In genomic region chr4:6298035-6298434, GRCh38 we compare ENCODE assay signal across 21 cellular contexts.
"Had no signal": no experiment of that assay in that cellular context is flagged by ENCODE, and none has a peak within 500 bp of the region (broad histone marks: within the 10 kb centered on the region; RNA-seq: fewer than 3 reads in every experiment).

No MANE protein-coding gene starts in this region.

- DNase-seq: activated B cell treated with CpG ODN at 0.5 μM for 24 hours; activated CD4-positive, alpha-beta T cell treated with anti-CD3 and anti-CD28 coated beads for 36 hours; activated CD4-positive, alpha-beta T cell treated with anti-CD3 and anti-CD28 coated beads, Interleukin-2, amount 50 U/mL, for 4 hours; activated CD8-positive, alpha-beta memory T cell treated with anti-CD3 and anti-CD28 coated beads for 24 hours; activated CD8-positive, alpha-beta memory T cell treated with anti-CD3 and anti-CD28 coated beads, Interleukin-2, amount 50 U/mL, for 4 hours; activated T-cell treated with anti-CD3 and anti-CD28 coated beads, Interleukin-2, amount 50 U/mL, for 24 hours; adrenal gland; brain microvascular endothelial cell; central memory CD4-positive, alpha-beta T cell; dermis blood vessel endothelial cell; effector memory CD4-positive, alpha-beta T cell; gastrocnemius medialis; left colon; naive thymus-derived CD4-positive, alpha-beta T cell; spleen; stimulated activated CD4-positive, alpha-beta T cell treated with anti-CD3 and anti-CD28 coated beads, Interleukin-4, amount 100 ng/mL, for 1 hour; stimulated activated naive CD4-positive, alpha-beta T cell; thyroid gland had no signal

- H3K9me3 ChIP-seq: adrenal gland, ascending aorta, gastrocnemius medialis, spleen, thyroid gland had no signal

- H3K4me3 ChIP-seq: adrenal gland, ascending aorta, gastrocnemius medialis, spleen, thyroid gland had no signal

- H3K4me1 ChIP-seq: adrenal gland, ascending aorta, gastrocnemius medialis, spleen, thyroid gland had no signal

- H3K27me3 ChIP-seq: adrenal gland, ascending aorta, brain microvascular endothelial cell, gastrocnemius medialis, spleen, thyroid gland had no signal

- ATAC-seq: activated CD4-positive, alpha-beta T cell treated with anti-CD3 and anti-CD28 coated beads for 36 hours; activated naive CD4-positive, alpha-beta T cell treated with anti-CD3 and anti-CD28 coated beads, Interleukin-2, amount 50 U/mL, for 72 hours; activated T-helper 17 cell treated with anti-CD3 and anti-CD28 coated beads, Interleukin-2, amount 50 U/mL, for 72 hours; gastrocnemius medialis; left colon; naive thymus-derived CD4-positive, alpha-beta T cell had no signal

- H3K27ac ChIP-seq: adrenal gland, ascending aorta, brain microvascular endothelial cell, gastrocnemius medialis, spleen, thyroid gland had no signal
